In genomic region chr12:95072900-95073697, GRCh38 we compare ENCODE assay signal across 1 cellular context.
TF ChIP-seq lines count a peak whose summit lies in the region.

Gene NR2C1, minus strand, starts transcription at chr12:95073618. Its CDS starts 6,234 bp downstream, at chr12:95067384.

TF ChIP-seq in GM23338, 12 proteins besides CTCF, POLR2A, EP300 and RAD21 (continued from another document):
- TF ChIP-seq REST (IDR thresholded peaks at IDR 0.05; ENCODE audit: unreplicated experiment) = no peak
- peak; percentile 89 for TF ChIP-seq CREB1 (CRISPR knock-in tag; IDR thresholded peaks at IDR 0.05; ENCODE audit: low read depth)
- no peak for TF ChIP-seq STAT1 (IDR thresholded peaks at IDR 0.05; ENCODE audit: unreplicated experiment)
- TF ChIP-seq JUNB (IDR thresholded peaks at IDR 0.05; ENCODE audit: unreplicated experiment) = no peak
- TF ChIP-seq EZH2phosphoT487 (IDR thresholded peaks at IDR 0.05; ENCODE audit: unreplicated experiment) = no peak
